Comparison of ENCODE assay signal across 29 cellular contexts in genomic region chr14:24831677-24832076, GRCh38.
DNase-seq lines count a peak whose midpoint lies in the region; ATAC-seq, FAIRE-seq and TF ChIP-seq lines count a peak whose summit lies in the region.
"Had no signal": no experiment of that assay in that cellular context is flagged by ENCODE, and none has a peak within 500 bp of the region (broad histone marks: within the 10 kb centered on the region; RNA-seq: fewer than 3 reads in every experiment).

No MANE protein-coding gene starts in this region.

- intact Hi-C loops in HepG2 (cut with micrococcal nuclease; ENCODE audit: unreplicated experiment) = no loop called here
- intact Hi-C loops in right lobe of liver (cut with DNase I) = no loop called here

- no peaks in the 10 kb centered on the region for H3K27me3 ChIP-seq in HepG2 (ENCODE audit: control insufficient read depth in 1 of 2, insufficient read depth in 2 of 2, low read length in 2 of 2)
- H3K27me3 ChIP-seq in right lobe of liver = no peaks in the 10 kb centered on the region
- H3K27me3 ChIP-seq: BE2C; BLaER1; BLaER1 treated with 17β-estradiol and CSF1 and Interleukin-3, amounts not matched to agents 10 nM and 100 nM had no signal

- H3K9ac ChIP-seq in HepG2 (ENCODE audit: insufficient read depth, low read depth, low read length) = no peak overlapping the region
- H3K9ac ChIP-seq: BLaER1; BLaER1 treated with 17β-estradiol and CSF1 and Interleukin-3, amounts not matched to agents 10 nM and 100 nM had no signal

- in situ Hi-C loops in HepG2 (cut with HindIII; ENCODE audit: extremely low pct_ligation_motif_present, low pct_unique_long_range_greater_than_20kb) = no loop called here

- CTCF ChIA-PET in HepG2 (lab: Yijun Ruan, JAX; ENCODE audit: low intra/inter-chr PET ratio, low total read pairs) = no interaction called here

- BruUV-seq in HepG2 (replicated peaks; lab: Mats Ljungman, UMichigan) = no TSS peak

- DNase-seq in HepG2 (ENCODE audit: low spot score) = no peak
- no peak for DNase-seq in right lobe of liver
- DNase-seq: 8988T; ACHN; AML-193; BE2C; C1 segment of cervical spinal cord; Caco-2; Calu3; CD4-positive, alpha-beta memory T cell; CD4-positive, alpha-beta T cell; CD4-positive, CD25-positive, alpha-beta regulatory T cell; CD8-positive, alpha-beta memory T cell; CD8-positive, alpha-beta T cell; COR-L47; DMS 273 treated with DMSO at 0.1 percent for 48 hours; DMS153; DMS53; DMS79; DMS79 treated with DMSO at 0.1 percent for 48 hours; DND-41; EL had no signal

- no peak for ATAC-seq in HepG2
- no peak for ATAC-seq in right lobe of liver
- ATAC-seq: A549; CD8-positive, alpha-beta T cell had no signal

- FAIRE-seq in HepG2 (lab: Jason Lieb, UNC) = peak; percentile 37
- FAIRE-seq: A204.1, A549, D721Med had no signal

- H3K9me3 ChIP-seq in HepG2 (ENCODE audit: low read length) (no peaks in the 10 kb centered on the region), right lobe of liver (no peaks in the 10 kb centered on the region)
- H3K9me3 ChIP-seq: A549; BE2C; BLaER1; BLaER1 treated with 17β-estradiol and CSF1 and Interleukin-3, amounts not matched to agents 10 nM and 100 nM; Caco-2 had no signal

- TF ChIP-seq POLR2A in HepG2 (IDR thresholded peaks at IDR 0.05; ENCODE audit: insufficient read depth in 1 of 2, low read depth in 2 of 2, low read length in 2 of 2) = no peak
- TF ChIP-seq POLR2A in right lobe of liver (IDR thresholded peaks at IDR 0.05) = no peak

- H3K4me1 ChIP-seq in HepG2 (ENCODE audit: insufficient read depth, low read length) = peaks cover 19% of the 10 kb centered on the region
- peaks cover 0 to 7% (median 1%) of the 10 kb centered on the region in 4 donors for H3K4me1 ChIP-seq in right lobe of liver
- H3K4me1 ChIP-seq: A549; BE2C; BLaER1; BLaER1 treated with 17β-estradiol and CSF1 and Interleukin-3, amounts not matched to agents 10 nM and 100 nM had no signal

- TF ChIP-seq RAD21 in HepG2 (CRISPR knock-in tag; IDR thresholded peaks at IDR 0.05) = no peak

- TF ChIP-seq CTCF in HepG2 (CRISPR knock-in tag; IDR thresholded peaks at IDR 0.05) (no peak), right lobe of liver (IDR thresholded peaks at IDR 0.05) (no peak)

- H3K36me3 ChIP-seq in HepG2 (replicated peaks in 1 of 2; ENCODE audit: control insufficient read depth in 1 of 2, insufficient read depth in 2 of 2, low read length in 2 of 2) (no peaks in the 10 kb centered on the region), right lobe of liver (no peaks in the 10 kb centered on the region)
- H3K36me3 ChIP-seq: BE2C; BLaER1; BLaER1 treated with 17β-estradiol and CSF1 and Interleukin-3, amounts not matched to agents 10 nM and 100 nM had no signal

- H4K20me1 ChIP-seq in HepG2 (ENCODE audit: insufficient read depth, low read length) = no peaks in the 10 kb centered on the region
- H4K20me1 ChIP-seq: BLaER1; BLaER1 treated with 17β-estradiol and CSF1 and Interleukin-3, amounts not matched to agents 10 nM and 100 nM had no signal

- WGBS in HepG2 (ENCODE audit: low lambda C conversion rate) = 36% methylated on average over 4 of the region's 4 CpGs
- 41% methylated on average over 4 of the region's 4 CpGs for WGBS in right lobe of liver (ENCODE audit: insufficient coverage, low coverage, low lambda C conversion rate, missing lambda C conversion rate)

- H2AFZ ChIP-seq in HepG2 (ENCODE audit: low read length) = no peak overlapping the region

- H3K27ac ChIP-seq in HepG2 (ENCODE audit: extremely low read length, insufficient read depth, low read length) (no peak overlapping the region), right lobe of liver (no peak overlapping the region)
- H3K27ac ChIP-seq: 22Rv1; A549; BLaER1; BLaER1 treated with 17β-estradiol and CSF1 and Interleukin-3, amounts not matched to agents 10 nM and 100 nM; C4-2B had no signal

- H3K4me2 ChIP-seq in HepG2 (ENCODE audit: low read depth, low read length) = no peak overlapping the region
- H3K4me2 ChIP-seq: A549; BLaER1; BLaER1 treated with 17β-estradiol and CSF1 and Interleukin-3, amounts not matched to agents 10 nM and 100 nM had no signal

- no peaks in the 10 kb centered on the region for H3K79me2 ChIP-seq in HepG2 (ENCODE audit: insufficient read depth, low read length)

- POLR2A ChIA-PET in HepG2 (lab: Yijun Ruan, JAX) = interaction anchor here (0.7 to 4.1 kb wide), 2 partner anchors 9 to 13 kb away, joined by 4 to 25 read pairs; no protein-coding TSS in a partner anchor

- H3K4me3 ChIP-seq in HepG2 (replicated peaks in 1 of 3; ENCODE audit: insufficient read depth in 1 of 3, low read depth in 2 of 3, low read length in 3 of 3) (no peak overlapping the region), right lobe of liver (no peak overlapping the region)
- H3K4me3 ChIP-seq: A549; BLaER1; BLaER1 treated with 17β-estradiol and CSF1 and Interleukin-3, amounts not matched to agents 10 nM and 100 nM had no signal

- TF ChIP-seq EP300 in HepG2 (IDR thresholded peaks at IDR 0.05; ENCODE audit: low read depth in 2 of 2, low read length in 2 of 2) = peak in 1 of 2 experiments; percentile 32; a peak in 1 of 4 replicates
- no peak for TF ChIP-seq EP300 in HepG2 (CRISPR knock-in tag; IDR thresholded peaks at IDR 0.05; ENCODE audit: borderline replicate concordance)

TF ChIP-seq in HepG2, 621 proteins besides CTCF, POLR2A, EP300 and RAD21 (continues in another document):
- TF ChIP-seq SOX6 (IDR thresholded peaks at IDR 0.05) (no peak), SOX6 (CRISPR knock-in tag; IDR thresholded peaks at IDR 0.05) (peak; percentile 65), NONO (IDR thresholded peaks at IDR 0.05) (no peak), NONO (CRISPR knock-in tag; conservative IDR thresholded peaks at IDR 0.05) (no peak), ZNF318 (CRISPR knock-in tag; IDR thresholded peaks at IDR 0.05) (no peak), TAF1 (CRISPR knock-in tag; IDR thresholded peaks at IDR 0.05) (no peak), ETS1 (CRISPR knock-in tag; IDR thresholded peaks at IDR 0.05) (no peak), FOXA3 (CRISPR knock-in tag; IDR thresholded peaks at IDR 0.05) (peak; percentile 24; the same call in 1 of the 2 replicates)
